In genomic region chr13:113558461-113558860, GRCh38 we compare ENCODE assay signal across 1 cellular context.
TF ChIP-seq lines count a peak whose summit lies in the region.

No MANE protein-coding gene starts in this region.

TF ChIP-seq in H1, 55 proteins besides CTCF, POLR2A, EP300 and RAD21:
- TF ChIP-seq SUZ12 (IDR thresholded peaks at IDR 0.05; ENCODE audit: low read length) (no peak), TAF7 (optimal IDR thresholded peaks at IDR 0.05; ENCODE audit: borderline replicate concordance, low read depth, low read length) (no peak), KDM4A (IDR thresholded peaks at IDR 0.05; ENCODE audit: low read depth, low read length, severe bottlenecking) (no peak), RNF2 (IDR thresholded peaks at IDR 0.05; ENCODE audit: borderline replicate concordance, low read depth, low read length, missing control alignments, poor library complexity, severe bottlenecking) (no peak), ASH2L (IDR thresholded peaks at IDR 0.05; ENCODE audit: low read length) (no peak), GTF2F1 (IDR thresholded peaks at IDR 0.05; ENCODE audit: borderline replicate concordance, low read depth, low read length) (no peak), HDAC2 (IDR thresholded peaks at IDR 0.05; ENCODE audit: borderline replicate concordance in 1 of 2, low read depth in 2 of 2, low read length in 2 of 2) (no peak), CTBP2 (IDR thresholded peaks at IDR 0.05; ENCODE audit: borderline replicate concordance, insufficient read depth, insufficient read length, low read length) (no peak)
TF ChIP-seq in H1: peak in this region for 0.
